Comparison of ENCODE assay signal across 17 cellular contexts in genomic region chr7:30970594-30971094, GRCh38. TPM values are rescaled to one million over a fixed set of nuclear protein-coding genes. Genes with fewer than 3 reads are reported as not detected.
DNase-seq lines count a peak whose midpoint lies in the region; TF ChIP-seq lines count a peak whose summit lies in the region.
"Had no signal": no experiment of that assay in that cellular context is flagged by ENCODE, and none has a peak within 500 bp of the region (broad histone marks: within the 10 kb centered on the region; RNA-seq: fewer than 3 reads in every experiment).

No MANE protein-coding gene starts in this region.

- H3K9me3 Mint-ChIP-seq in chondrocyte (ENCODE audit: low read depth): no peaks in the 10 kb centered on the region
- H3K9me3 Mint-ChIP-seq: activated CD4-positive, alpha-beta memory T cell treated with anti-CD3 and anti-CD28 coated beads, Interleukin-2, amount 10 ng/mL, durations not matched to agents 7 days and 5 days; CD8-positive, alpha-beta T cell; H9; mesothelial cell of epicardium had no signal

- in situ Hi-C loops in GM13977 (cut with MboI; ENCODE audit: low pct_unique_long_range_greater_than_20kb, low sequenced_read_pairs, unreplicated experiment): loop anchor here (10.0 kb wide), 1 partner anchor 166 kb away; no protein-coding TSS in a partner anchor
- in situ Hi-C loops in brain microvascular endothelial cell (cut with HindIII; ENCODE audit: low pct_ligation_motif_present, low sequenced_read_pairs): no loop called here

- no peaks in the 10 kb centered on the region for H3K4me1 Mint-ChIP-seq in chondrocyte (ENCODE audit: low read depth)
- H3K4me1 Mint-ChIP-seq: mesothelial cell of epicardium had no signal

- H3K27me3 ChIP-seq in brain microvascular endothelial cell (replicated peaks): peaks cover 16% of the 10 kb centered on the region
- H3K27me3 ChIP-seq: breast epithelium had no signal

- H3K36me3 ChIP-seq in brain microvascular endothelial cell (replicated peaks): no peaks in the 10 kb centered on the region
- H3K36me3 ChIP-seq: breast epithelium, stomach had no signal

- peaks cover 71% of the 10 kb centered on the region for H3K27me3 Mint-ChIP-seq in chondrocyte (ENCODE audit: low read depth)

- TF ChIP-seq CTCF in GM13977 (IDR thresholded peaks at IDR 0.05; ENCODE audit: extremely low read depth, insufficient read depth, missing control alignments) (no peak), brain microvascular endothelial cell (IDR thresholded peaks at IDR 0.05; ENCODE audit: low read depth, low read length, missing control alignments) (no peak), chondrocyte (IDR thresholded peaks at IDR 0.05) (no peak)

- DNase-seq in AG20443 (ENCODE audit: low spot score): peak; percentile 10
- peak; percentile 4 for DNase-seq in GM13977 (ENCODE audit: low spot score)
- peak; percentile 90 for DNase-seq in NCI-H526 treated with DMSO at 0.1 percent for 48 hours (lab: John Stamatoyannopoulos, UW)
- DNase-seq in kidney tubule cell (ENCODE audit: low spot score): peak; percentile 7
- no peak for DNase-seq in substantia nigra (lab: John Stamatoyannopoulos, UW)
- DNase-seq in brain microvascular endothelial cell: no peak
- DNase-seq in chondrocyte (ENCODE audit: low spot score): no peak
- no peak for DNase-seq in activated CD4-positive, alpha-beta T cell treated with anti-CD3 and anti-CD28 coated beads for 1 hour
- DNase-seq: activated CD4-positive, alpha-beta memory T cell treated with anti-CD3 and anti-CD28 coated beads, Interleukin-2, amount 10 ng/mL, durations not matched to agents 7 days and 5 days; activated gamma-delta T cell treated with Interleukin-2 at 50 U/mL for 16 hours; H9; NCI-H2029; stomach had no signal

- H3K36me3 Mint-ChIP-seq in chondrocyte (ENCODE audit: low read depth): no peaks in the 10 kb centered on the region
- H3K36me3 Mint-ChIP-seq: CD8-positive, alpha-beta T cell; mesothelial cell of epicardium had no signal

- no peak overlapping the region for H3K4me3 Mint-ChIP-seq in chondrocyte (ENCODE audit: unreplicated experiment)
- H3K4me3 Mint-ChIP-seq: activated CD4-positive, alpha-beta memory T cell treated with anti-CD3 and anti-CD28 coated beads, Interleukin-2, amount 10 ng/mL, durations not matched to agents 7 days and 5 days; CD8-positive, alpha-beta T cell; H9; mesothelial cell of epicardium had no signal

- no peak overlapping the region for H3K27ac Mint-ChIP-seq in chondrocyte (ENCODE audit: unreplicated experiment)
- H3K27ac Mint-ChIP-seq: activated CD4-positive, alpha-beta memory T cell treated with anti-CD3 and anti-CD28 coated beads, Interleukin-2, amount 10 ng/mL, durations not matched to agents 7 days and 5 days; CD8-positive, alpha-beta T cell; H9; mesothelial cell of epicardium had no signal

- H3K4me3 ChIP-seq in brain microvascular endothelial cell (ENCODE audit: low read depth, low read length): no peak overlapping the region
- H3K4me3 ChIP-seq: breast epithelium, stomach had no signal

- H3K27ac ChIP-seq in substantia nigra (ENCODE audit: low read depth, low read length, poor library complexity, severe bottlenecking) (no peak overlapping the region), brain microvascular endothelial cell (no peak overlapping the region)
- H3K27ac ChIP-seq: breast epithelium, epithelial cell of prostate, stomach had no signal

RNA-seq across cellular contexts. Expression of gene GHRHR, which starts 6.9 kb away (rescaled TPM):
- total RNA-seq in chondrocyte: not detected in 3 replicates
- total RNA-seq: activated CD4-positive, alpha-beta memory T cell treated with anti-CD3 and anti-CD28 coated beads, Interleukin-2, amount 10 ng/mL, durations not matched to agents 7 days and 5 days; breast epithelium; CD8-positive, alpha-beta T cell; mesothelial cell of epicardium; stomach had no signal

RNA-seq across cellular contexts. Expression of gene AQP1, which starts 59.0 kb away (rescaled TPM):
- total RNA-seq in chondrocyte: 3.9 to 18.6 TPM (median 18.0 TPM) in 3 replicates

Comparison
In these comparisons a context has a peak if more than half of its experiments do, and no peak if none do; other contexts are left out.
1. DNase-seq: peak in AG20443 (single experiment), GM13977 (single experiment), NCI-H526 treated with DMSO at 0.1 percent for 48 hours (single experiment) and kidney tubule cell (single experiment); none in substantia nigra (0 of 49), brain microvascular endothelial cell (single experiment), chondrocyte (single experiment) and activated CD4-positive, alpha-beta T cell treated with anti-CD3 and anti-CD28 coated beads for 1 hour (single experiment).